10 cellular contexts compared by ENCODE assay signal in the genomic region with DNA sequence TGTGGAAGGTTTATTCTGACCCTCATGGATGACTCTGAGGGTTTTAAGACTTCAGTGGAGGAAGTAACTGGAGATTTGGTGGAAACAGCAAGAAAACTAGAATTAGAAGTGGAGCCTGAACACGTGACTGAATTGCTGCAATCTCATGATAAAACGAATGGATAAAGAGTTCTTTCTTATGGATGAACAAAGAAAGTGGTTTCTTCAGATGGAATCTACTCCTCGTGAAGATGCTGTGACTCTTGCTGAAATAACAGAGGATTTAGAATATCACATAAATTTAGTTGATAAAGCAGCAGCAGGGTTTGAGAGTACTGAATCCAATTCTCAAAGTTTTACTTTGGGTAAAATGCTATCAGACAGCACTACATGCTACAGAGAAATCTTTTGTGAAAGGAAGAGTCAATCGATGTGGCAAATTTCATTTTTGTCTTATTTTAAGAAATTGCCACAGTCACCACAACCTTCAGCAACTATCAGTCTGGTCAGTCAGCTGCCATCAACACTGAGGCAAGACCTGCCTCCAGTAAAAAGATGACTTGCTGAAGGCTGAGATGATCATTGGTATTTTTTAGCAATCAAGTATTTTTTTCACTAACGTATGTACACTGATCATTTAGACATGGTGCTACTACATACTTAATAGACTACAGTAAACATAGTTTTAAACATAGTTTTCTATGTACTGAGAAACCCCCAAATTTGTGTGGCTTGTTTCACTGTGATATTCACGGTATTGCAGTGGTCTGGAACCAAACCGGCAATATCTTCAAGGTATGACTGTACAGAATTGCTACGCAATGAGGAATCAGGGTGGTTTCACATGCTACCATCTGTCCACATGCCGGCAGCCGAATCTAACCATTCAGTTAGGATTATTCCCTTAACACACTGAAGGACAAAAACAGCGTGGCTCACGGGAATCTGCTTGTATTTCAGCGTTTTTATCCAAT.
DNase-seq lines count a peak whose midpoint lies in the region; ATAC-seq lines count a peak whose summit lies in the region.
"Had no signal": no experiment of that assay in that cellular context is flagged by ENCODE, and none has a peak within 500 bp of the region (broad histone marks: within the 10 kb centered on the region; RNA-seq: fewer than 3 reads in every experiment).

No MANE protein-coding gene starts in this region.

- DNase-seq in MV-4-11 (lab: John Stamatoyannopoulos, UW) (peak; percentile 20), NCI-H345 treated with DMSO at 0.1 percent for 48 hours (lab: John Stamatoyannopoulos, UW; ENCODE audit: unreplicated experiment) (no peak), NCI-H2196 treated with DMSO at 0.1 percent for 48 hours (lab: John Stamatoyannopoulos, UW; ENCODE audit: unreplicated experiment) (no peak)
- DNase-seq in activated naive CD4-positive, alpha-beta T cell treated with Interleukin-2 at 50 U/mL for 16 hours: no peak
- DNase-seq in effector memory CD4-positive, alpha-beta T cell: no peak
- DNase-seq: anterior cingulate cortex, small intestine had no signal

- H3K4me3 ChIP-seq in effector memory CD4-positive, alpha-beta T cell (ENCODE audit: insufficient read depth, low read depth, low read length, poor library complexity, severe bottlenecking): no peak overlapping the region

- no peaks in the 10 kb centered on the region for H3K9me3 ChIP-seq in effector memory CD4-positive, alpha-beta T cell (ENCODE audit: control insufficient read depth, low read length)

- H3K27ac ChIP-seq in effector memory CD4-positive, alpha-beta T cell (ENCODE audit: insufficient read depth, low read length, poor library complexity, severe bottlenecking): no peak overlapping the region

- no peaks in the 10 kb centered on the region for H3K27me3 ChIP-seq in effector memory CD4-positive, alpha-beta T cell (replicated peaks; ENCODE audit: control insufficient read depth, insufficient read depth, low read length, poor library complexity, severe bottlenecking)

- H3K4me1 ChIP-seq in effector memory CD4-positive, alpha-beta T cell (ENCODE audit: control insufficient read depth, insufficient read depth, low read length, poor library complexity, severe bottlenecking): no peaks in the 10 kb centered on the region

- ATAC-seq in GM18502 (IDR thresholded peaks at IDR 0.05; ENCODE audit: poor library complexity, unreplicated experiment) (peak; percentile 98), GM19468 (IDR thresholded peaks at IDR 0.05; ENCODE audit: extremely low read depth, unreplicated experiment) (peak; percentile 55), HG02973 (IDR thresholded peaks at IDR 0.05; ENCODE audit: unreplicated experiment) (peak; percentile 95)

- H3K36me3 ChIP-seq in effector memory CD4-positive, alpha-beta T cell (ENCODE audit: control insufficient read depth, insufficient read depth, low read length): no peaks in the 10 kb centered on the region
